Comparison of ENCODE assay signal across 8 cellular contexts in genomic region chr15:74320358-74321247, GRCh38. TPM values are rescaled to one million over a fixed set of nuclear protein-coding genes. Genes with fewer than 3 reads are reported as not detected.
DNase-seq lines count a peak whose midpoint lies in the region; ATAC-seq lines count a peak whose summit lies in the region.

No MANE protein-coding gene starts in this region.

- no peak overlapping the region for H3K4me3 ChIP-seq in naive thymus-derived CD4-positive, alpha-beta T cell (ENCODE audit: low read length)

- H3K9me3 ChIP-seq in naive thymus-derived CD4-positive, alpha-beta T cell (ENCODE audit: control insufficient read depth in 2 of 3, low read length in 3 of 3), result no peaks in the 10 kb centered on the region

- H3K4me3 Mint-ChIP-seq in naive thymus-derived CD4-positive, alpha-beta T cell, result peak overlapping the region in 1 of 10 donors; percentile 33

- ATAC-seq in naive thymus-derived CD4-positive, alpha-beta T cell, result no peak
- no peak for ATAC-seq in HG03025 (IDR thresholded peaks at IDR 0.05; ENCODE audit: low FRiP score, unreplicated experiment)
- ATAC-seq in HG03280 (IDR thresholded peaks at IDR 0.05; ENCODE audit: unreplicated experiment), result no peak

- H3K27ac ChIP-seq in naive thymus-derived CD4-positive, alpha-beta T cell (ENCODE audit: low read depth, low read length), result no peak overlapping the region

- H3K4me1 ChIP-seq in naive thymus-derived CD4-positive, alpha-beta T cell (ENCODE audit: control insufficient read depth in 2 of 2, insufficient read depth in 2 of 2, low read length in 2 of 2), result peaks cover 4 to 6% of the 10 kb centered on the region in 2 donors

- DNase-seq in DMS 273 (lab: John Stamatoyannopoulos, UW; ENCODE audit: unreplicated experiment) (peak; percentile 75), DMS 273 treated with DMSO at 0.1 percent for 48 hours (lab: John Stamatoyannopoulos, UW) (no peak), LHCN-M2 (ENCODE audit: low read depth) (peak; percentile 31), SW 1271 (lab: John Stamatoyannopoulos, UW) (peak; percentile 38 to 57), ecto neural progenitor cell (ENCODE audit: low spot score) (peak; percentile 74)
- peak in 2 of 9 donors; percentile 7 to 16 for DNase-seq in naive thymus-derived CD4-positive, alpha-beta T cell

- no peaks in the 10 kb centered on the region for H3K36me3 Mint-ChIP-seq in naive thymus-derived CD4-positive, alpha-beta T cell

- H3K9me3 Mint-ChIP-seq in naive thymus-derived CD4-positive, alpha-beta T cell, result no peaks in the 10 kb centered on the region

- POLR2A ChIA-PET in naive thymus-derived CD4-positive, alpha-beta T cell (lab: Charles Lee), result no interaction called here

- H3K36me3 ChIP-seq in naive thymus-derived CD4-positive, alpha-beta T cell (ENCODE audit: control insufficient read depth in 2 of 3, insufficient read depth in 3 of 3, low read length in 3 of 3), result no peaks in the 10 kb centered on the region

- CTCF ChIA-PET in naive thymus-derived CD4-positive, alpha-beta T cell (lab: Charles Lee), result interaction anchor here (0.6 to 3.3 kb wide), 5 partner anchors 13 to 348 kb away, joined by 3 to 21 read pairs (median 3); no protein-coding TSS in a partner anchor

- H3K27me3 ChIP-seq in naive thymus-derived CD4-positive, alpha-beta T cell (ENCODE audit: control insufficient read depth in 2 of 2, insufficient read depth in 2 of 2, low read length in 2 of 2), result no peaks in the 10 kb centered on the region

- peaks cover 0 to 7% (median 0%) of the 10 kb centered on the region in 5 donors for H3K27me3 Mint-ChIP-seq in naive thymus-derived CD4-positive, alpha-beta T cell

- peaks cover 5 to 24% (median 15%) of the 10 kb centered on the region in 7 donors for H3K4me1 Mint-ChIP-seq in naive thymus-derived CD4-positive, alpha-beta T cell

- intact Hi-C loops in naive thymus-derived CD4-positive, alpha-beta T cell (cut with micrococcal nuclease), result loop anchor here in 1 of 2 donors (1.0 to 10.0 kb wide), 2 partner anchors 266 to 347 kb away; no protein-coding TSS in a partner anchor

- H3K27ac Mint-ChIP-seq in naive thymus-derived CD4-positive, alpha-beta T cell, result peak overlapping the region in 5 of 9 donors; percentile 34 to 70 (median 48)

RNA-seq across cellular contexts. Expression of gene CYP11A1, which starts 46.8 kb away (rescaled TPM):
- total RNA-seq in LHCN-M2 (2014; rRNA removed), result not detected in 2 replicates
- not detected for polyA plus RNA-seq in LHCN-M2 (2012)
- total RNA-seq in naive thymus-derived CD4-positive, alpha-beta T cell, result 1 to 10 TPM in 1 of 5 experiments, under 1 TPM in 1, not detected in 3; 0.58 to 1.0 TPM
- polyA plus RNA-seq in naive thymus-derived CD4-positive, alpha-beta T cell, result not detected
